ENCODE assay signal across 8 cellular contexts in genomic region chr17:31313982-31314787, GRCh38. TPM values are rescaled to one million over a fixed set of nuclear protein-coding genes. Genes with fewer than 3 reads are reported as not detected.
A peak's percentile ranks its signal among the peaks of the same experiment; 100 is the strongest.
DNase-seq lines count a peak whose midpoint lies in the region; ATAC-seq, FAIRE-seq and TF ChIP-seq lines count a peak whose summit lies in the region.

EVI2B (minus strand) TSS chr17:31314054; CDS start chr17:31305609, 8,445 bp downstream.

- peaks cover 63% of the 10 kb centered on the region for H3K4me1 Mint-ChIP-seq in activated naive CD8-positive, alpha-beta T cell treated with anti-CD3 and anti-CD28 coated beads, Interleukin-2, amount 50 U/mL, for 24 hours

- H3K27me3 Mint-ChIP-seq in activated naive CD8-positive, alpha-beta T cell treated with anti-CD3 and anti-CD28 coated beads, Interleukin-2, amount 50 U/mL, for 24 hours = no peaks in the 10 kb centered on the region

- no peak for DNase-seq in GM12891 (ENCODE audit: insufficient read length, low spot score)
- peak; percentile 83 for DNase-seq in LHCN-M2 (ENCODE audit: low read depth)
- no peak for DNase-seq in activated naive CD8-positive, alpha-beta T cell treated with anti-CD3 and anti-CD28 coated beads, Interleukin-2, amount 50 U/mL, for 24 hours
- DNase-seq in erythroblast (lab: John Stamatoyannopoulos, UW) = no peak
- no peak for DNase-seq in ACHN
- no peak for DNase-seq in NCI-H1048 (lab: John Stamatoyannopoulos, UW)
- DNase-seq in NCI-H2081 (lab: John Stamatoyannopoulos, UW) = no peak

- peak within 1 kb of the TSS; percentile 84 for H3K4me3 Mint-ChIP-seq in activated naive CD8-positive, alpha-beta T cell treated with anti-CD3 and anti-CD28 coated beads, Interleukin-2, amount 50 U/mL, for 24 hours

- peak within 1 kb of the TSS; percentile 72 for H3K27ac ChIP-seq in mucosa of rectum (ENCODE audit: low read depth in 2 of 2, low read length in 2 of 2)

- H3K9ac ChIP-seq in mucosa of rectum (ENCODE audit: low read depth in 1 of 2, low read length in 2 of 2) = peak within 1 kb of the TSS; percentile 38 to 48

- H3K27me3 ChIP-seq in mucosa of rectum (ENCODE audit: control insufficient read depth in 2 of 2, insufficient read depth in 2 of 2, low read length in 2 of 2) = no peaks in the 10 kb centered on the region

- peak; percentile 67 for ATAC-seq in activated naive CD8-positive, alpha-beta T cell treated with anti-CD3 and anti-CD28 coated beads, Interleukin-2, amount 50 U/mL, for 24 hours

- TF ChIP-seq POLR2A in GM12891 (IDR thresholded peaks at IDR 0.05; ENCODE audit: low read depth, low read length) (no peak), erythroblast (IDR thresholded peaks at IDR 0.05; ENCODE audit: low read length) (no peak)

- in situ Hi-C loops in ACHN (cut with HindIII; ENCODE audit: low pct_ligation_motif_present, low pct_unique_long_range_greater_than_20kb, low sequenced_read_pairs) = no loop called here

- H3K4me3 ChIP-seq in mucosa of rectum (ENCODE audit: low read length in 2 of 2) = peak within 1 kb of the TSS; percentile 48 to 69

- peaks cover 14% of the 10 kb centered on the region for H3K36me3 Mint-ChIP-seq in activated naive CD8-positive, alpha-beta T cell treated with anti-CD3 and anti-CD28 coated beads, Interleukin-2, amount 50 U/mL, for 24 hours (ENCODE audit: low read depth)

- FAIRE-seq in GM12891 (lab: Jason Lieb, UNC) = peak; percentile 62

- peak within 1 kb of the TSS; percentile 91 for H3K27ac Mint-ChIP-seq in activated naive CD8-positive, alpha-beta T cell treated with anti-CD3 and anti-CD28 coated beads, Interleukin-2, amount 50 U/mL, for 24 hours

- no peaks in the 10 kb centered on the region for H3K9me3 ChIP-seq in mucosa of rectum (ENCODE audit: control insufficient read depth in 2 of 2, low read length in 2 of 2)

- no peaks in the 10 kb centered on the region for H3K4me1 ChIP-seq in mucosa of rectum (ENCODE audit: control insufficient read depth in 2 of 2, insufficient read depth in 2 of 2, low read length in 2 of 2)

- no peaks in the 10 kb centered on the region for H3K36me3 ChIP-seq in mucosa of rectum (ENCODE audit: control insufficient read depth in 2 of 2, insufficient read depth in 2 of 2, low read length in 2 of 2)

- no peaks in the 10 kb centered on the region for H3K9me3 Mint-ChIP-seq in activated naive CD8-positive, alpha-beta T cell treated with anti-CD3 and anti-CD28 coated beads, Interleukin-2, amount 50 U/mL, for 24 hours

TF ChIP-seq in GM12891, 5 proteins besides CTCF, POLR2A, EP300 and RAD21:
- no peak for TF ChIP-seq PAX5 (IDR thresholded peaks at IDR 0.05; ENCODE audit: insufficient read depth, low read length, severe bottlenecking)
- no peak for TF ChIP-seq POU2F2 (IDR thresholded peaks at IDR 0.05; ENCODE audit: low read depth, low read length)
- TF ChIP-seq POLR2AphosphoS5 (IDR thresholded peaks at IDR 0.05; ENCODE audit: low read depth, low read length) = no peak
TF ChIP-seq in GM12891: peak in this region for 0.

RNA-seq across cellular contexts. Expression of gene EVI2B, which starts in this region (rescaled TPM):
- 56.8 TPM for polyA plus RNA-seq in GM12891 (2012; ENCODE audit: low read depth, missing spikeins)
- 6.3 and 10.6 TPM in 2 replicates for total RNA-seq in LHCN-M2 (2014; rRNA removed)
- polyA plus RNA-seq in LHCN-M2 (2012) = 1.7 TPM
